Comparison of ENCODE assay signal across 15 cellular contexts in the genomic region with DNA sequence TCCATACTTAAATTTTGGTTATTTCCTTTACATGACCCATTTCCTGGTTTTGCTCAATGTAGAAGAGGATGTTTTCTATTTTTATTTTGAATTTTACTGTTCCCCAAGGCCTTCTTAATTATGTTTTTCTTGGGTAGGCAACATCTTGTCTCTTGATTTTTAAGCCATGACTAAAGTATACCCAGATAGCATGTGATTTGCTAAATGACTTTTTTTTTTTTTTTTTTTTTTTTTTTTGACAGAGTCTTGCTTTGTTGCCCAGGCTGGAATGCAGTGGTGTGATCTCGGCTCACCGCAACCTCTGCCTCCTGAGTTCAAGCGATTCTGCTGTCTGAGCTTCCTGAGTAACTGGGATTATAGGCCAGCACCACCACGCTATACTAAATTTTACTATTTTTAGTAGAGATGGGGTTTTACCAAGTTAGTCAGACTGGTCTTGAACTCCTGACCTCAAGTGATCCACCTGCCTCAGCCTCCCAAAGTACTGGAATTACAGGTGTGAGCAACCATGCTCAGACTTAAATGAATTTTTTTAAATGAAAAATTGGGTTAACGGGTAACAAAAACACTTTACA.
"Had no signal": no experiment of that assay in that cellular context is flagged by ENCODE, and none has a peak within 500 bp of the region (broad histone marks: within the 10 kb centered on the region; RNA-seq: fewer than 3 reads in every experiment).

No MANE protein-coding gene starts in this region.

- ATAC-seq: stimulated activated naive CD8-positive, alpha-beta T cell treated with anti-CD3 and anti-CD28 coated beads, Interleukin-15, amount 100 ng/mL, for 72 hours had no signal

- H3K36me3 ChIP-seq: esophagus squamous epithelium, uterus had no signal

- H3K4me3 Mint-ChIP-seq: activated CD4-positive, alpha-beta memory T cell treated with anti-CD3 and anti-CD28 coated beads for 36 hours; activated naive CD8-positive, alpha-beta T cell; naive B cell; stimulated activated naive CD8-positive, alpha-beta T cell treated with anti-CD3 and anti-CD28 coated beads, Interleukin-15, amount 100 ng/mL, for 72 hours; T-helper 2 cell treated with Interferon-gamma antibody and Interleukin-4, amounts not matched to agents 5 μg/mL and 100 μg/mL, for 36 hours had no signal

- H3K27ac Mint-ChIP-seq: activated CD4-positive, alpha-beta memory T cell treated with anti-CD3 and anti-CD28 coated beads for 36 hours; activated naive CD8-positive, alpha-beta T cell; naive B cell; stimulated activated naive CD8-positive, alpha-beta T cell treated with anti-CD3 and anti-CD28 coated beads, Interleukin-15, amount 100 ng/mL, for 72 hours; T-helper 2 cell treated with Interferon-gamma antibody and Interleukin-4, amounts not matched to agents 5 μg/mL and 100 μg/mL, for 36 hours had no signal

- H3K27ac ChIP-seq: parathyroid adenoma, uterus had no signal

- H3K36me3 Mint-ChIP-seq: activated CD4-positive, alpha-beta memory T cell treated with anti-CD3 and anti-CD28 coated beads for 36 hours; activated naive CD8-positive, alpha-beta T cell; naive B cell had no signal

- H3K4me1 ChIP-seq: parathyroid adenoma, uterus had no signal

- H3K9me3 ChIP-seq: esophagus squamous epithelium, uterus had no signal

- H3K4me1 Mint-ChIP-seq: naive B cell; stimulated activated naive CD8-positive, alpha-beta T cell treated with anti-CD3 and anti-CD28 coated beads, Interleukin-15, amount 100 ng/mL, for 72 hours had no signal

- H3K9me3 Mint-ChIP-seq: activated CD4-positive, alpha-beta memory T cell treated with anti-CD3 and anti-CD28 coated beads for 36 hours; stimulated activated naive CD8-positive, alpha-beta T cell treated with anti-CD3 and anti-CD28 coated beads, Interleukin-15, amount 100 ng/mL, for 72 hours; T-helper 2 cell treated with Interferon-gamma antibody and Interleukin-4, amounts not matched to agents 5 μg/mL and 100 μg/mL, for 36 hours had no signal

- H3K27me3 ChIP-seq: esophagus squamous epithelium, uterus had no signal

- DNase-seq: activated CD4-positive, alpha-beta memory T cell treated with anti-CD3 and anti-CD28 coated beads for 36 hours; activated CD4-positive, alpha-beta T cell treated with anti-CD3 and anti-CD28 coated beads for 1 hour; activated gamma-delta T cell; activated T-cell treated with anti-CD3 and anti-CD28 coated beads, Interleukin-2, amount 50 U/mL, for 48 hours; anterior cingulate cortex; esophagus squamous epithelium; hypothalamus; naive B cell; stimulated activated CD4-positive, alpha-beta T cell treated with anti-CD3 and anti-CD28 coated beads, Interleukin-4, amount 100 ng/mL, for 24 hours; stimulated activated naive CD8-positive, alpha-beta T cell treated with anti-CD3 and anti-CD28 coated beads, Interleukin-15, amount 100 ng/mL, for 72 hours; uterus had no signal

- H3K4me3 ChIP-seq: esophagus squamous epithelium, lung, uterus had no signal
